8 cellular contexts compared by ENCODE assay signal in the genomic region with DNA sequence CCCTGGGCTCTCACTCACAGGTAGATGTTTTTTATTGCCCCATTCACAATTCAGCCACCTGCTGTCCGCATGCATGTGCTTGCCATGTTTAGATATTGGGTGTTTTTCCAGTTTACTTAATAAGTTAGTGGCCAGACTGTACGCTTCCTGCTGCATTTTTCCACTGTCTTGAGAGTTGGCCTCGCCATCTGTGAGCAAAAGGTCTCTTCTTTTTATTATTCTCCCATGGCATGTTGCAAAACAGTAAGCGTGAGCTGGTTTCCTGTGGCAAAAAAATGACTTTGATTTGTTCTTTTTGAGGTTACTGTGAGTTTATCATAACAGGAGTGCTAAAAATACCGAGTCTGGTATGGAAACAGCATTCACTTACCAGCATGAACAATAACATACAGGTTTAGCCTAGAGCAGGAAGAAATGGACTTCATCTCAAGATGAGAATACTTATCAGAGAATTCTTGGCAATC. TPM values are rescaled to one million over a fixed set of nuclear protein-coding genes. Genes with fewer than 3 reads are reported as not detected.
DNase-seq lines count a peak whose midpoint lies in the region; ATAC-seq and TF ChIP-seq lines count a peak whose summit lies in the region.

No MANE protein-coding gene starts in this region.

- H3K36me3 ChIP-seq in HCT116 (ENCODE audit: control insufficient read depth in 1 of 2, insufficient read depth in 2 of 2, low read length in 2 of 2) (peaks cover 21 to 42% of the 10 kb centered on the region in 2 experiments; a peak in 3 of 4 replicates), gastroesophageal sphincter (peaks cover 0 to 42% of the 10 kb centered on the region in 2 donors)

- no peak overlapping the region for H3K4me3 ChIP-seq in HCT116 (replicated peaks in 1 of 2; ENCODE audit: low read depth in 1 of 2, low read length in 2 of 2)
- H3K4me3 ChIP-seq in gastroesophageal sphincter: no peak overlapping the region

- H3K4me3 Mint-ChIP-seq in activated T-cell treated with anti-CD3 and anti-CD28 coated beads, Interleukin-2, amount 50 U/mL, for 72 hours: peak overlapping the region; percentile 54 to 73

- H3K27ac ChIP-seq in HCT116 (ENCODE audit: low read depth, low read length) (peak overlapping the region; percentile 38), gastroesophageal sphincter (peak overlapping the region; percentile 80 to 89 (median 82))

- intact Hi-C loops in HCT116 (cut with micrococcal nuclease): no loop called here

- H3K27ac Mint-ChIP-seq in activated T-cell treated with anti-CD3 and anti-CD28 coated beads, Interleukin-2, amount 50 U/mL, for 72 hours: peak overlapping the region; percentile 88

- no TSS peak for BruUV-seq in HCT116 (replicated peaks; lab: Mats Ljungman, UMichigan)

- no peak for TF ChIP-seq EP300 in gastroesophageal sphincter (IDR thresholded peaks at IDR 0.05)

- 0 out of 2 replicates have a peak, but pooled peaks cover 7% of the 10 kb centered on the region for H4K20me1 ChIP-seq in HCT116 (ENCODE audit: insufficient read depth)

- no peak overlapping the region for H3K9ac ChIP-seq in HCT116 (ENCODE audit: low read length)

- H3K9me2 ChIP-seq in HCT116 (ENCODE audit: insufficient read depth): no peaks in the 10 kb centered on the region

- no peak for TF ChIP-seq RAD21 in HCT116 (IDR thresholded peaks at IDR 0.05; ENCODE audit: low read depth)

- peaks cover 23 to 55% of the 10 kb centered on the region in 2 donors for H3K36me3 Mint-ChIP-seq in activated T-cell treated with anti-CD3 and anti-CD28 coated beads, Interleukin-2, amount 50 U/mL, for 72 hours (ENCODE audit: insufficient read depth in 2 of 2)

- H3K79me2 ChIP-seq in HCT116 (ENCODE audit: insufficient read depth, low read length): peaks cover 79% of the 10 kb centered on the region

- CTCF ChIA-PET in HCT116 (lab: Charles Lee): no interaction called here

- no peaks in the 10 kb centered on the region for H3K27me3 Mint-ChIP-seq in activated T-cell treated with anti-CD3 and anti-CD28 coated beads, Interleukin-2, amount 50 U/mL, for 72 hours (ENCODE audit: low read depth)

- ATAC-seq in HCT116: no peak
- ATAC-seq in activated T-cell treated with anti-CD3 and anti-CD28 coated beads, Interleukin-2, amount 50 U/mL, for 72 hours (replicated peaks in 1 of 2): peak; percentile 82
- ATAC-seq in gastroesophageal sphincter: peak; percentile 76
- no peak for ATAC-seq in GM18517 (IDR thresholded peaks at IDR 0.05; ENCODE audit: unreplicated experiment)
- ATAC-seq in HG03175 (IDR thresholded peaks at IDR 0.05; ENCODE audit: unreplicated experiment): no peak
- no peak for ATAC-seq in GM21619 (IDR thresholded peaks at IDR 0.05; ENCODE audit: unreplicated experiment)
- no peak for ATAC-seq in GM18858 (IDR thresholded peaks at IDR 0.05; ENCODE audit: unreplicated experiment)

- no peak for DNase-seq in HCT116 (ENCODE audit: low read depth, low spot score)
- peak; percentile 51 to 54 for DNase-seq in activated T-cell treated with anti-CD3 and anti-CD28 coated beads, Interleukin-2, amount 50 U/mL, for 72 hours
- peak; percentile 10 for DNase-seq in stimulated activated CD4-positive, alpha-beta T cell treated with anti-CD3 and anti-CD28 coated beads, Interleukin-4, amount 100 ng/mL, for 1 hour

- 13 to 15% methylated on average over 5 of the region's 5 CpGs for WGBS in gastroesophageal sphincter (ENCODE audit: low coverage in 1 of 2), 2 donors

- no peak overlapping the region for H3K4me2 ChIP-seq in HCT116 (ENCODE audit: low read length)

- RAD21 ChIA-PET in HCT116 (lab: Charles Lee; ENCODE audit: low non-redundant PET in 1 of 2, low total read pairs in 2 of 2, uncharacterized antibody in 2 of 2, unreplicated experiment in 2 of 2): no interaction called here

- H2AFZ ChIP-seq in HCT116 (ENCODE audit: low read depth, low read length, poor library complexity, severe bottlenecking): no peak overlapping the region

- H3K9me3 Mint-ChIP-seq in activated T-cell treated with anti-CD3 and anti-CD28 coated beads, Interleukin-2, amount 50 U/mL, for 72 hours: no peaks in the 10 kb centered on the region

- H3K4me1 Mint-ChIP-seq in activated T-cell treated with anti-CD3 and anti-CD28 coated beads, Interleukin-2, amount 50 U/mL, for 72 hours (ENCODE audit: low read depth): peaks cover 71% of the 10 kb centered on the region

- POLR2A ChIA-PET in HCT116 (lab: Charles Lee): interaction anchor here (1.4 kb wide), 1 partner anchor 10 kb away, joined by 3 read pairs; no protein-coding TSS in a partner anchor

- H3K27me3 ChIP-seq in HCT116 (ENCODE audit: insufficient read depth, low read length) (no peaks in the 10 kb centered on the region), gastroesophageal sphincter (no peaks in the 10 kb centered on the region)

- TF ChIP-seq POLR2A in HCT116 (IDR thresholded peaks at IDR 0.05; ENCODE audit: borderline replicate concordance, extremely low read depth, insufficient read depth, insufficient read length) (no peak), gastroesophageal sphincter (IDR thresholded peaks at IDR 0.05) (no peak)

- H3K4me1 ChIP-seq in HCT116 (ENCODE audit: control insufficient read depth in 1 of 2, insufficient read depth in 2 of 2, low read length in 2 of 2) (peaks cover 3 to 10% of the 10 kb centered on the region in 2 experiments; a peak in 3 of 4 replicates), gastroesophageal sphincter (peaks cover 7 to 52% (median 15%) of the 10 kb centered on the region in 3 donors)

- no peak for TF ChIP-seq CTCF in HCT116 (IDR thresholded peaks at IDR 0.05 in 2 of 3, conservative IDR thresholded peaks at IDR 0.05 in 1 of 3; ENCODE audit: borderline replicate concordance in 1 of 3, insufficient read depth in 1 of 3, low read depth in 2 of 3, low read length in 2 of 3)
- TF ChIP-seq CTCF in gastroesophageal sphincter (IDR thresholded peaks at IDR 0.05): no peak

- H3K9me3 ChIP-seq in HCT116 (ENCODE audit: control insufficient read depth in 1 of 2, insufficient read depth in 1 of 2, low read depth in 1 of 2, low read length in 2 of 2) (no peaks in the 10 kb centered on the region), gastroesophageal sphincter (no peaks in the 10 kb centered on the region)

TF ChIP-seq in HCT116, 20 proteins besides CTCF, POLR2A, EP300 and RAD21 (continues in another document):
- TF ChIP-seq POLR2AphosphoS5 (IDR thresholded peaks at IDR 0.05; ENCODE audit: low read depth, low read length) (no peak), SIN3A (IDR thresholded peaks at IDR 0.05; ENCODE audit: low read depth) (no peak), EZH2 (IDR thresholded peaks at IDR 0.05) (no peak), EGR1 (IDR thresholded peaks at IDR 0.05; ENCODE audit: low read depth) (no peak), ZBTB33 (IDR thresholded peaks at IDR 0.05; ENCODE audit: extremely low read depth, insufficient replicate concordance, low read length) (no peak), TCF7L2 (IDR thresholded peaks at IDR 0.05; ENCODE audit: borderline replicate concordance, extremely low read depth, insufficient read depth, insufficient read length) (no peak), ZNF274 (IDR thresholded peaks at IDR 0.05; ENCODE audit: low read depth, low read length) (no peak), SRF (IDR thresholded peaks at IDR 0.05; ENCODE audit: low read depth) (no peak), EZH2phosphoT487 (IDR thresholded peaks at IDR 0.05; ENCODE audit: borderline replicate concordance) (no peak), ZFX (IDR thresholded peaks at IDR 0.05) (no peak), YY1 (IDR thresholded peaks at IDR 0.05; ENCODE audit: extremely low read depth, insufficient replicate concordance, low read depth, low read length) (no peak), JUND (IDR thresholded peaks at IDR 0.05) (no peak)

RNA-seq across cellular contexts. Expression of gene SAE1, which starts 46.0 kb away (rescaled TPM):
- total RNA-seq in HCT116 (2021; ENCODE audit: unreplicated experiment) (213 TPM), gastroesophageal sphincter (100 to 1,000 TPM; 134 to 157 (median 153) TPM)
- polyA plus RNA-seq in HCT116 (2012): 154 and 195 TPM in 2 replicates
- total RNA-seq in activated T-cell treated with anti-CD3 and anti-CD28 coated beads, Interleukin-2, amount 50 U/mL, for 72 hours: 100 to 1,000 TPM; 232 to 254 TPM

RNA-seq across cellular contexts. Expression of gene BBC3, which starts 54.3 kb away (rescaled TPM):
- total RNA-seq in HCT116 (2021; ENCODE audit: unreplicated experiment) (45.0 TPM), gastroesophageal sphincter (10 to 100 TPM in 2 of 4 donors, 1 to 10 TPM in 2; 3.6 to 11.4 (median 10.2) TPM)
- polyA plus RNA-seq in HCT116 (2012): 25.7 and 27.3 TPM in 2 replicates
- total RNA-seq in activated T-cell treated with anti-CD3 and anti-CD28 coated beads, Interleukin-2, amount 50 U/mL, for 72 hours: 10 to 100 TPM; 41.4 to 59.2 TPM

Comparison
In these comparisons a context has a peak if more than half of its experiments do, and no peak if none do; other contexts are left out.
1. ATAC-seq: peak in activated T-cell treated with anti-CD3 and anti-CD28 coated beads, Interleukin-2, amount 50 U/mL, for 72 hours (2 of 2) and gastroesophageal sphincter (single experiment); none in HCT116 (single experiment), GM18517 (single experiment), HG03175 (single experiment), GM21619 (single experiment) and GM18858 (single experiment).